In the genomic region with DNA sequence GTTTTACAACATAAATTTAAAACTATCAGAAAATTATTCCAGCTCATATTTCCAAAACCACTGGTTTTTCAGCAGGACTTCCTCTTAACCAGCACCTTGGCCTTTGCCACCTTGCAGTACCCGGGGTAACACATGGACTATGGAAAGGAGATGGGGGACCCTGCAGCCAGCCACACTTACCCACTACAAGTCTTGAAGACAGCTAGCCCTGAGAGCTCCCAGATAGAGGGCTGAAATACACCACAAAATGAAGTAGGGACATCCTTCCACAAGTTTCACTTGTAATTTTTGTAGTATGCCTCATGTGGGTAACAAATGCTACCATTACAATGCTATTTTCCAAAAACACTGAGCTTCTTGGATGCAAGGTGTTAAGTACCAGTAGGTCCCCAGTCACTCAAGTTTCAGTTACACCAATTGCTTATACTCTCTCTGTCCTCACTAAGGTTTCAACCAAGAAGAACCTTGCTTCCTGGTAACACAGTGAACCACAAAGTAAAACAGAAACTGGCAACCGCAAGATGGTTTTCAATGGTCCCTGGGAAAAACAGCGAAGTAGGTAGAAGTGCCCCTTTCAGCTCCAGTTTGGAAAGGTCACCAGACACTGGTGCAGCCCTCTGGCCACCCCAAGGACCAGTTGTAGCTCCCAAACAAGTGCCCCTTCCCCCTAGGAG, we compare ENCODE assay signal across 1 cellular context.
A peak's percentile ranks its signal among the peaks of the same experiment; 100 is the strongest.
TF ChIP-seq lines count a peak whose summit lies in the region.

No MANE protein-coding gene starts in this region.

TF ChIP-seq in GM12878, 131 proteins besides CTCF, POLR2A, EP300 and RAD21 (continued from another document):
- TF ChIP-seq, protein P1, sequence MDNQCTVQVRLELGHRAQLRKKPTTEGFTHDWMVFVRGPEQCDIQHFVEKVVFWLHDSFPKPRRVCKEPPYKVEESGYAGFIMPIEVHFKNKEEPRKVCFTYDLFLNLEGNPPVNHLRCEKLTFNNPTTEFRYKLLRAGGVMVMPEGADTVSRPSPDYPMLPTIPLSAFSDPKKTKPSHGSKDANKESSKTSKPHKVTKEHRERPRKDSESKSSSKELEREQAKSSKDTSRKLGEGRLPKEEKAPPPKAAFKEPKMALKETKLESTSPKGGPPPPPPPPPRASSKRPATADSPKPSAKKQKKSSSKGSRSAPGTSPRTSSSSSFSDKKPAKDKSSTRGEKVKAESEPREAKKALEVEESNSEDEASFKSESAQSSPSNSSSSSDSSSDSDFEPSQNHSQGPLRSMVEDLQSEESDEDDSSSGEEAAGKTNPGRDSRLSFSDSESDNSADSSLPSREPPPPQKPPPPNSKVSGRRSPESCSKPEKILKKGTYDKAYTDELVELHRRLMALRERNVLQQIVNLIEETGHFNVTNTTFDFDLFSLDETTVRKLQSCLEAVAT (IDR thresholded peaks at IDR 0.05) = peak; percentile 85
